ENCODE assay signal across 29 cellular contexts in genomic region chr19:37401078-37401477, GRCh38.
"Had no signal": no experiment of that assay in that cellular context is flagged by ENCODE, and none has a peak within 500 bp of the region (broad histone marks: within the 10 kb centered on the region; RNA-seq: fewer than 3 reads in every experiment).

No MANE protein-coding gene starts in this region.

- H3K9me3 ChIP-seq: colonic mucosa had no signal

- H3K4me1 Mint-ChIP-seq: immature natural killer cell, mesothelial cell of epicardium, naive B cell had no signal

- H3K27ac Mint-ChIP-seq: immature natural killer cell, mesothelial cell of epicardium, naive B cell had no signal

- H3K27ac ChIP-seq: colonic mucosa, dorsolateral prefrontal cortex, epithelial cell of prostate, esophagus squamous epithelium, gastrocnemius medialis, heart right ventricle, left ventricle myocardium inferior, lower lobe of right lung had no signal

- ATAC-seq: esophagus mucosa, gastrocnemius medialis, heart right ventricle, left colon, left lobe of liver, lower lobe of right lung, mucosa of descending colon had no signal

- H3K36me3 ChIP-seq: colonic mucosa, esophagus squamous epithelium, gastrocnemius medialis, heart right ventricle, lower lobe of right lung had no signal

- FAIRE-seq: endometrium, kidney had no signal

- H3K4me3 Mint-ChIP-seq: immature natural killer cell, mesothelial cell of epicardium, naive B cell had no signal

- H3K27me3 Mint-ChIP-seq: naive B cell had no signal

- H3K4me1 ChIP-seq: colonic mucosa, esophagus squamous epithelium, gastrocnemius medialis, heart right ventricle, left ventricle myocardium inferior, lower lobe of right lung had no signal

- H3K27me3 ChIP-seq: colonic mucosa, dorsolateral prefrontal cortex, esophagus squamous epithelium, gastrocnemius medialis, heart right ventricle had no signal

- H3K4me3 ChIP-seq: colonic mucosa, dorsolateral prefrontal cortex, esophagus squamous epithelium, gastrocnemius medialis, heart right ventricle, left ventricle myocardium inferior, lower lobe of right lung, mucosa of descending colon had no signal

- DNase-seq: colonic mucosa; dermis blood vessel endothelial cell; dorsolateral prefrontal cortex; effector CD4-positive, alpha-beta T cell; effector memory CD4-positive, alpha-beta T cell; erythroblast; esophagus squamous epithelium; foreskin fibroblast; foreskin melanocyte; gastrocnemius medialis; glutamatergic neuron; head of caudate nucleus; heart right ventricle; hippocampal formation; immature natural killer cell; islet precursor cell; kidney; kidney glomerular epithelial cell; left colon; left ventricle myocardium inferior; lower lobe of right lung; mesenchymal stem cell; mucosa of descending colon; naive B cell had no signal
